In the genomic region with DNA sequence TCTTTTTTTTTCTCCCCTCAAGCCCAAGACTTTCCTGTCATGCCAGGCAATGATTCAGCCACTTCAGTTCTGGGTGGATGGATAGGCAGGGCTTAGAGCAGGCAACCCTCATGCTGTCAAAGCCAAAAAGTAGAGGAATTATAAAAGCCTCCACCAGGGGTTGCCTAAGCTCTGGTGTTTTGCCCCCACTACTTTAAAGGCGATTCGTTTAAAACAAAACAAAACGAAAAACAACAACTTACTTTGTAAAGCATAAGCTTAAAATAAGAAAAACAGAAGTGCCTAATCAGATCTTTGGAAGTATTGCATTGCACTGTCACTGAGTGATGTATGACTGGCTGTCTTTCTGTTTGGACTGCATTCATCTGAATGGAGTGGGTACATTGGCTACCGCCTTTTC, we compare ENCODE assay signal across 1 cellular context.
TF ChIP-seq lines count a peak whose summit lies in the region.

No MANE protein-coding gene starts in this region.

TF ChIP-seq in GM23338, 12 proteins besides CTCF, POLR2A, EP300 and RAD21 (continued from another document):
- TF ChIP-seq REST (IDR thresholded peaks at IDR 0.05; ENCODE audit: unreplicated experiment) (no peak), ZNF331 (CRISPR knock-in tag; IDR thresholded peaks at IDR 0.05; ENCODE audit: low read depth) (no peak), EZH2 (IDR thresholded peaks at IDR 0.05; ENCODE audit: low read depth, unreplicated experiment) (no peak), ZNF114 (CRISPR knock-in tag; IDR thresholded peaks at IDR 0.05) (no peak), POLR2AphosphoS5 (IDR thresholded peaks at IDR 0.05; ENCODE audit: low read depth) (no peak), STAT1 (IDR thresholded peaks at IDR 0.05; ENCODE audit: unreplicated experiment) (no peak), JUNB (IDR thresholded peaks at IDR 0.05; ENCODE audit: unreplicated experiment) (no peak), ZNF462 (CRISPR knock-in tag; IDR thresholded peaks at IDR 0.05) (no peak), EZH2phosphoT487 (IDR thresholded peaks at IDR 0.05; ENCODE audit: unreplicated experiment) (no peak)
